ENCODE assay signal across 1 cellular context in genomic region chr9:6757132-6757987, GRCh38.
A peak's percentile ranks its signal among the peaks of the same experiment; 100 is the strongest.
TF ChIP-seq lines count a peak whose summit lies in the region.

Gene KDM4C (plus strand): TSS chr9:6757973. CDS start chr9:6792989, 35,016 bp downstream.

TF ChIP-seq in K562, 482 proteins besides CTCF, POLR2A, EP300 and RAD21 (continued from another document and continues in another):
- TF ChIP-seq MBD1 (CRISPR knock-in tag; IDR thresholded peaks at IDR 0.05), result no peak
- TF ChIP-seq FOXJ2 (tag; IDR thresholded peaks at IDR 0.05), result 0 out of 2 replicates have a peak, but pooled peaks have one; percentile 26
- no peak for TF ChIP-seq HDAC8 (tag; IDR thresholded peaks at IDR 0.05)
- peak; percentile 88 for TF ChIP-seq GMEB1 (CRISPR knock-in tag; IDR thresholded peaks at IDR 0.05)
- no peak for TF ChIP-seq ZNF280B (CRISPR knock-in tag; IDR thresholded peaks at IDR 0.05)
- peak; percentile 44; the same call in 1 of the 2 replicates for TF ChIP-seq NFRKB (IDR thresholded peaks at IDR 0.05; ENCODE audit: low read depth)
- TF ChIP-seq NR2F6 (CRISPR knock-in tag; IDR thresholded peaks at IDR 0.05), result no peak
- TF ChIP-seq ZNF644 (tag; IDR thresholded peaks at IDR 0.05; ENCODE audit: low read depth), result no peak
- TF ChIP-seq MYC (IDR thresholded peaks at IDR 0.05; ENCODE audit: low read depth, low read length), result peak; percentile 90
- TF ChIP-seq MYC (CRISPR knock-in tag; IDR thresholded peaks at IDR 0.05; ENCODE audit: borderline replicate concordance, low read depth), result peak; percentile 44; the same call in 1 of the 2 replicates
- TF ChIP-seq SLC30A9 (CRISPR knock-in tag; IDR thresholded peaks at IDR 0.05), result no peak
- TF ChIP-seq ZNF133 (CRISPR knock-in tag; IDR thresholded peaks at IDR 0.05), result no peak
- TF ChIP-seq TBP (optimal IDR thresholded peaks at IDR 0.05; ENCODE audit: low read depth, low read length), result peak; percentile 63
- no peak for TF ChIP-seq MCM3 (IDR thresholded peaks at IDR 0.05)
- TF ChIP-seq CC2D1A (IDR thresholded peaks at IDR 0.05), result no peak
- TF ChIP-seq KLF13 (tag; IDR thresholded peaks at IDR 0.05; ENCODE audit: borderline replicate concordance, low read depth), result no peak
- TF ChIP-seq ETV5 (CRISPR knock-in tag; IDR thresholded peaks at IDR 0.05; ENCODE audit: low read depth), result no peak; the same call in 1 of the 2 replicates
- no peak for TF ChIP-seq ARID3B (CRISPR knock-in tag; IDR thresholded peaks at IDR 0.05; ENCODE audit: borderline replicate concordance)
- TF ChIP-seq SIN3B (IDR thresholded peaks at IDR 0.05; ENCODE audit: low read depth), result peak; percentile 79; the same call in 1 of the 2 replicates
- no peak for TF ChIP-seq CHD7 (IDR thresholded peaks at IDR 0.05; ENCODE audit: low read depth, low read length)
- peak; percentile 57; the same call in 1 of the 2 replicates for TF ChIP-seq MITF (IDR thresholded peaks at IDR 0.05)
- no peak for TF ChIP-seq ZNF124 (CRISPR knock-in tag; IDR thresholded peaks at IDR 0.05)
- peak; percentile 70 for TF ChIP-seq ATF1 (CRISPR knock-in tag; IDR thresholded peaks at IDR 0.05)
- peak; percentile 96 for TF ChIP-seq ATF1 (tag; IDR thresholded peaks at IDR 0.05)
- peak; percentile 99 for TF ChIP-seq RAD51 (IDR thresholded peaks at IDR 0.05; ENCODE audit: borderline replicate concordance, low read depth)
- TF ChIP-seq BDP1 (IDR thresholded peaks at IDR 0.05; ENCODE audit: insufficient read depth, insufficient read length), result no peak
- TF ChIP-seq ZNF766 (CRISPR knock-in tag; conservative IDR thresholded peaks at IDR 0.05), result no peak
- TF ChIP-seq DNMT1 (IDR thresholded peaks at IDR 0.05), result no peak
- TF ChIP-seq ZFP36 (IDR thresholded peaks at IDR 0.05; ENCODE audit: low read depth, low read length, partially characterized antibody), result no peak
- TF ChIP-seq MAFF (IDR thresholded peaks at IDR 0.05; ENCODE audit: low read length), result no peak
- TF ChIP-seq FOSL1 (tag; conservative IDR thresholded peaks at IDR 0.05), result peak; percentile 65
- TF ChIP-seq CREBBP (IDR thresholded peaks at IDR 0.05; ENCODE audit: low read depth, low read length), result no peak
- peak; percentile 83 for TF ChIP-seq CBFA2T3 (IDR thresholded peaks at IDR 0.05)
- TF ChIP-seq NR0B1 (IDR thresholded peaks at IDR 0.05; ENCODE audit: partially characterized antibody), result no peak
- TF ChIP-seq ZNF511 (CRISPR knock-in tag; IDR thresholded peaks at IDR 0.05), result no peak
- peak; percentile 92; the same call in 1 of the 2 replicates for TF ChIP-seq ATF7 (IDR thresholded peaks at IDR 0.05)
- no peak for TF ChIP-seq RHOXF2B (CRISPR knock-in tag; conservative IDR thresholded peaks at IDR 0.05)
- TF ChIP-seq ZNF395 (CRISPR knock-in tag; IDR thresholded peaks at IDR 0.05), result peak; percentile 30; the same call in 1 of the 2 replicates
- TF ChIP-seq CCAR2 (IDR thresholded peaks at IDR 0.05; ENCODE audit: low read depth, low read length), result no peak
